ENCODE assay signal across 8 cellular contexts in genomic region chr14:96762650-96763049, GRCh38. TPM values are rescaled to one million over a fixed set of nuclear protein-coding genes. Genes with fewer than 3 reads are reported as not detected.
DNase-seq lines count a peak whose midpoint lies in the region; ATAC-seq, FAIRE-seq and TF ChIP-seq lines count a peak whose summit lies in the region.

No MANE protein-coding gene starts in this region.

- CTCF ChIA-PET in activated CD4-positive, alpha-beta T cell treated with anti-CD3 and anti-CD28 coated beads, Interleukin-2, amount 10 ng/mL, durations not matched to agents 7 days and 5 days (lab: Charles Lee): no interaction called here

- no peak overlapping the region for H3K27ac Mint-ChIP-seq in activated CD4-positive, alpha-beta T cell treated with anti-CD3 and anti-CD28 coated beads, Interleukin-2, amount 10 ng/mL, durations not matched to agents 7 days and 5 days
- no peak overlapping the region for H3K27ac Mint-ChIP-seq in activated naive CD8-positive, alpha-beta T cell treated with anti-CD3 and anti-CD28 coated beads, Interleukin-2, amount 50 U/mL, for 24 hours

- no peaks in the 10 kb centered on the region for H3K9me3 ChIP-seq in keratinocyte (ENCODE audit: control insufficient read depth, low read depth, low read length)

- H3K79me2 ChIP-seq in keratinocyte (ENCODE audit: control insufficient read depth, insufficient read depth, low read length): no peaks in the 10 kb centered on the region

- DNase-seq in activated CD4-positive, alpha-beta T cell treated with anti-CD3 and anti-CD28 coated beads, Interleukin-2, amount 10 ng/mL, durations not matched to agents 7 days and 5 days: peak; percentile 47
- DNase-seq in activated CD4-positive, alpha-beta T cell treated with anti-CD3 and anti-CD28 coated beads for 1 hour: no peak
- DNase-seq in NCI-H748 (lab: John Stamatoyannopoulos, UW; ENCODE audit: unreplicated experiment): peak; percentile 90
- no peak for DNase-seq in activated naive CD8-positive, alpha-beta T cell treated with anti-CD3 and anti-CD28 coated beads, Interleukin-2, amount 50 U/mL, for 24 hours
- no peak for DNase-seq in keratinocyte (ENCODE audit: low read depth, low spot score)
- no peak for DNase-seq in activated effector memory CD4-positive, alpha-beta T cell treated with anti-CD3 and anti-CD28 coated beads, Interleukin-2, amount 50 U/mL, for 16 hours

- no peaks in the 10 kb centered on the region for H4K20me1 ChIP-seq in keratinocyte (ENCODE audit: control insufficient read depth, extremely low read depth, insufficient read depth, low read length)

- peak overlapping the region; percentile 14 for H3K4me3 Mint-ChIP-seq in activated CD4-positive, alpha-beta T cell treated with anti-CD3 and anti-CD28 coated beads, Interleukin-2, amount 10 ng/mL, durations not matched to agents 7 days and 5 days
- H3K4me3 Mint-ChIP-seq in activated naive CD8-positive, alpha-beta T cell treated with anti-CD3 and anti-CD28 coated beads, Interleukin-2, amount 50 U/mL, for 24 hours: peak overlapping the region; percentile 42

- no peaks in the 10 kb centered on the region for H3K36me3 ChIP-seq in keratinocyte (ENCODE audit: control insufficient read depth in 2 of 2, extremely low read depth in 1 of 2, insufficient read depth in 2 of 2, low read length in 2 of 2)

- peak; percentile 94 for FAIRE-seq in keratinocyte (lab: Jason Lieb, UNC)

- peaks cover 2% of the 10 kb centered on the region for H3K9me3 Mint-ChIP-seq in activated CD4-positive, alpha-beta T cell treated with anti-CD3 and anti-CD28 coated beads, Interleukin-2, amount 10 ng/mL, durations not matched to agents 7 days and 5 days
- H3K9me3 Mint-ChIP-seq in activated naive CD8-positive, alpha-beta T cell treated with anti-CD3 and anti-CD28 coated beads, Interleukin-2, amount 50 U/mL, for 24 hours: no peaks in the 10 kb centered on the region

- H3K9me1 ChIP-seq in keratinocyte (ENCODE audit: control insufficient read depth, extremely low read depth, insufficient read depth, low read length): no peaks in the 10 kb centered on the region

- dilution Hi-C loops in keratinocyte (cut with MboI; ENCODE audit: extremely low pct_ligation_motif_present, low sequenced_read_pairs): no loop called here

- peak overlapping the region; percentile 90 for H2AFZ ChIP-seq in keratinocyte (ENCODE audit: control insufficient read depth, low read length)

- POLR2A ChIA-PET in activated CD4-positive, alpha-beta T cell treated with anti-CD3 and anti-CD28 coated beads, Interleukin-2, amount 10 ng/mL, durations not matched to agents 7 days and 5 days (lab: Charles Lee): no interaction called here

- H3K4me2 ChIP-seq in keratinocyte (ENCODE audit: control insufficient read depth, extremely low read depth, insufficient read depth, low read depth, low read length): peak overlapping the region; percentile 75

- H3K4me1 ChIP-seq in keratinocyte (ENCODE audit: control insufficient read depth, extremely low read depth, insufficient read depth, low read length): peaks cover 3% of the 10 kb centered on the region

- no peak overlapping the region for H3K9ac ChIP-seq in keratinocyte (ENCODE audit: control insufficient read depth, extremely low read depth, insufficient read depth, low read length)

- H3K4me3 ChIP-seq in keratinocyte (ENCODE audit: control insufficient read depth in 2 of 3, extremely low read depth in 1 of 3, insufficient read depth in 2 of 3, low read depth in 1 of 3, low read length in 3 of 3): peak overlapping the region in 1 of 3 experiments; percentile 42

- no peak overlapping the region for H3K27ac ChIP-seq in keratinocyte (ENCODE audit: control insufficient read depth, insufficient read depth, low read length)

- no peak for TF ChIP-seq CTCF in keratinocyte (optimal IDR thresholded peaks at IDR 0.05 in 1 of 3, IDR thresholded peaks at IDR 0.05 in 1 of 3, conservative IDR thresholded peaks at IDR 0.05 in 1 of 3; ENCODE audit: extremely low read depth in 1 of 3, insufficient read depth in 2 of 3, low read length in 3 of 3)

- H3K27me3 ChIP-seq in keratinocyte (ENCODE audit: control insufficient read depth, extremely low read depth, insufficient read depth, low read length): no peaks in the 10 kb centered on the region

- H3K4me1 Mint-ChIP-seq in activated CD4-positive, alpha-beta T cell treated with anti-CD3 and anti-CD28 coated beads, Interleukin-2, amount 10 ng/mL, durations not matched to agents 7 days and 5 days: peaks cover 3% of the 10 kb centered on the region
- peaks cover 5% of the 10 kb centered on the region for H3K4me1 Mint-ChIP-seq in activated naive CD8-positive, alpha-beta T cell treated with anti-CD3 and anti-CD28 coated beads, Interleukin-2, amount 50 U/mL, for 24 hours

- H3K36me3 Mint-ChIP-seq in activated CD4-positive, alpha-beta T cell treated with anti-CD3 and anti-CD28 coated beads, Interleukin-2, amount 10 ng/mL, durations not matched to agents 7 days and 5 days (ENCODE audit: low read depth): no peaks in the 10 kb centered on the region
- no peaks in the 10 kb centered on the region for H3K36me3 Mint-ChIP-seq in activated naive CD8-positive, alpha-beta T cell treated with anti-CD3 and anti-CD28 coated beads, Interleukin-2, amount 50 U/mL, for 24 hours (ENCODE audit: low read depth)

- ATAC-seq in GM21381 (IDR thresholded peaks at IDR 0.05; ENCODE audit: unreplicated experiment) (peak; percentile 99), HG03520 (IDR thresholded peaks at IDR 0.05; ENCODE audit: unreplicated experiment) (peak; percentile 100)
- peak; percentile 88 for ATAC-seq in activated naive CD8-positive, alpha-beta T cell treated with anti-CD3 and anti-CD28 coated beads, Interleukin-2, amount 50 U/mL, for 24 hours

- peaks cover 28% of the 10 kb centered on the region for H3K27me3 Mint-ChIP-seq in activated CD4-positive, alpha-beta T cell treated with anti-CD3 and anti-CD28 coated beads, Interleukin-2, amount 10 ng/mL, durations not matched to agents 7 days and 5 days
- peaks cover 11% of the 10 kb centered on the region for H3K27me3 Mint-ChIP-seq in activated naive CD8-positive, alpha-beta T cell treated with anti-CD3 and anti-CD28 coated beads, Interleukin-2, amount 50 U/mL, for 24 hours

RNA-seq across cellular contexts. Expression of gene VRK1, which starts 34.5 kb away (rescaled TPM):
- 10 to 100 TPM; 66.5 to 70.8 TPM for total RNA-seq in activated CD4-positive, alpha-beta T cell treated with anti-CD3 and anti-CD28 coated beads, Interleukin-2, amount 10 ng/mL, durations not matched to agents 7 days and 5 days
- 8.6 to 27.1 TPM (median 18.6 TPM) in 3 replicates for polyA plus RNA-seq in keratinocyte
- 10.6 TPM for polyA plus RNA-seq in keratinocyte (2011; ENCODE audit: low read depth)
- polyA plus RNA-seq in keratinocyte (2011; cell fraction: cytosol; rRNA removed): 9.1 and 14.1 TPM in 2 replicates
- polyA plus RNA-seq in keratinocyte (2011; cell fraction: nucleus; rRNA removed): 11.4 and 15.6 TPM in 2 replicates
- 5.9 and 19.9 TPM in 2 replicates for polyA plus RNA-seq in keratinocyte (2012; ENCODE audit: low replicate concordance)
- 0.92 to 35.9 TPM (median 8.6 TPM) in 3 replicates for polyA minus RNA-seq in keratinocyte
- polyA minus RNA-seq in keratinocyte (2011; cell fraction: cytosol; rRNA and poly(A)+ RNA removed): 5.6 TPM
- polyA minus RNA-seq in keratinocyte (2011; cell fraction: nucleus; rRNA and poly(A)+ RNA removed): 8.1 and 14.1 TPM in 2 replicates

Comparison
In these comparisons a context has a peak if more than half of its experiments do, and no peak if none do; other contexts are left out.
1. DNase-seq: peak in activated CD4-positive, alpha-beta T cell treated with anti-CD3 and anti-CD28 coated beads, Interleukin-2, amount 10 ng/mL, durations not matched to agents 7 days and 5 days (single experiment) and NCI-H748 (single experiment); none in activated CD4-positive, alpha-beta T cell treated with anti-CD3 and anti-CD28 coated beads for 1 hour (single experiment), activated naive CD8-positive, alpha-beta T cell treated with anti-CD3 and anti-CD28 coated beads, Interleukin-2, amount 50 U/mL, for 24 hours (single experiment), keratinocyte (single experiment) and activated effector memory CD4-positive, alpha-beta T cell treated with anti-CD3 and anti-CD28 coated beads, Interleukin-2, amount 50 U/mL, for 16 hours (single experiment).
2. Peak in every context shown above with its lines, with median percentiles within 50 percentile points of each other: ATAC-seq.